Comparison of ENCODE assay signal across 11 cellular contexts in the genomic region with DNA sequence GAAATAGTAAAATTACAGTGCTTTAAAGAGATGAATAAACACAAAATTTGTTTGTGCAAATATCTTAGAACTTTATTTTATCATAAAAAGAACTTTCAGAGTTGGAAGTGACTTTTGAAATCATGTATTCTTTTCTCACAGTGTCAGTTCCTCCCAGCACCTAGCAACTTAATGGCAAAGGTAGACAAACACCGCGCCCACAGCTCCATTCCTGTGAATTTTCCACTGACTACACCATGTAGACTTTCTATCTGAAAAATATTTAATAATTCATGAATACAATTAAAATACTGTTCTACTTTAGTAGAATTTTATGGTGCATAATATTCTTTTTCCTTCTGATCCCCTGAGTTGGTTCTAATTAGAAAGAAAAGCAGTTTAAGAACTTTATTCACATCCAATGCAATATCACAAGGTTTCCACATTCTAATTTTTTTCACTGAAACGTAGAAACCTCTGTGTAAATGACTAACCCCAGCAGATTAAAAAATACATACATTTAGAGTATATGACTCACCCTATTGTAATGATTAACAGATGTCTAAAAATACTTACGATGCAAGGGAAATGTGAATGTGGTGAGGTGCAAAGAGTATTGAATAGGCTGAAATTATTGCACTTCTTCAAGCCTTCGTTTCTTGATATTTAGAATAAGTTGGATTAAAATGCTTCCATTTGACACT.
DNase-seq lines count a peak whose midpoint lies in the region; ATAC-seq and TF ChIP-seq lines count a peak whose summit lies in the region.
"Had no signal": no experiment of that assay in that cellular context is flagged by ENCODE, and none has a peak within 500 bp of the region (broad histone marks: within the 10 kb centered on the region; RNA-seq: fewer than 3 reads in every experiment).

No MANE protein-coding gene starts in this region.

- peak overlapping the region; percentile 82 for H4K5ac ChIP-seq in IMR-90 (ENCODE audit: low read depth, low read length)

- no peak overlapping the region for H2AK9ac ChIP-seq in IMR-90 (replicated peaks; ENCODE audit: low read depth, low read length, poor library complexity)

- peak overlapping the region; percentile 82 for H3K4me2 ChIP-seq in IMR-90 (ENCODE audit: low read depth, low read length)
- no peak overlapping the region for H3K4me2 ChIP-seq in mesenchymal stem cell (ENCODE audit: low read length, poor library complexity, severe bottlenecking)

- intact Hi-C loops in IMR-90 (cut with micrococcal nuclease): no loop called here

- no peaks in the 10 kb centered on the region for H3K4me1 Mint-ChIP-seq in stimulated activated naive CD8-positive, alpha-beta T cell treated with anti-CD3 and anti-CD28 coated beads, Interleukin-15, amount 100 ng/mL, for 72 hours
- H3K4me1 Mint-ChIP-seq: activated B cell treated with CpG ODN at 0.5 μM for 24 hours had no signal

- POLR2A ChIA-PET in IMR-90 (lab: Charles Lee; ENCODE audit: unreplicated experiment): no interaction called here

- in situ Hi-C loops in IMR-90 (cut with MboI; ENCODE audit: low sequenced_read_pairs): no loop called here

- no CpG with 5 or more reads among the region's 5 CpGs for WGBS in IMR-90 (ENCODE audit: extremely low coverage in 2 of 2, insufficient read length in 1 of 2), 2 experiments
- 0% methylated on average over 1 of the region's 5 CpGs for WGBS in mesenchymal stem cell

- H3K23ac ChIP-seq in IMR-90 (ENCODE audit: low read depth, low read length): peak overlapping the region; percentile 95
- H3K23ac ChIP-seq in mesenchymal stem cell (ENCODE audit: low read length in 2 of 2): no peak overlapping the region

- H3K4ac ChIP-seq in IMR-90 (ENCODE audit: low read depth, low read length): peak overlapping the region; percentile 98
- no peak overlapping the region for H3K4ac ChIP-seq in mesenchymal stem cell (ENCODE audit: low read depth in 1 of 2, low read length in 2 of 2)

- CTCF ChIA-PET in IMR-90 (lab: Yijun Ruan, JAX): no interaction called here

- H3K9me3 ChIP-seq in IMR-90 (ENCODE audit: control insufficient read depth, insufficient read depth, low read length) (no peaks in the 10 kb centered on the region), mesenchymal stem cell (ENCODE audit: control insufficient read depth, low read length) (no peaks in the 10 kb centered on the region)

- peak overlapping the region; percentile 99 for H2BK5ac ChIP-seq in IMR-90 (ENCODE audit: low read depth, low read length, poor library complexity, severe bottlenecking)
- no peak overlapping the region for H2BK5ac ChIP-seq in mesenchymal stem cell (ENCODE audit: low read depth, low read length, poor library complexity, severe bottlenecking)

- no peaks in the 10 kb centered on the region for H3K27me3 Mint-ChIP-seq in stimulated activated naive CD8-positive, alpha-beta T cell treated with anti-CD3 and anti-CD28 coated beads, Interleukin-15, amount 100 ng/mL, for 72 hours
- H3K27me3 Mint-ChIP-seq: activated B cell treated with CpG ODN at 0.5 μM for 24 hours had no signal

- ATAC-seq in GM19023 (IDR thresholded peaks at IDR 0.05; ENCODE audit: unreplicated experiment) (peak; percentile 73), HG02759 (IDR thresholded peaks at IDR 0.05; ENCODE audit: unreplicated experiment) (peak; percentile 82), IMR-90 (ENCODE audit: low read depth) (peak; percentile 44; the same call in 1 of the 2 replicates)
- no peak for ATAC-seq in stimulated activated naive CD8-positive, alpha-beta T cell treated with anti-CD3 and anti-CD28 coated beads, Interleukin-15, amount 100 ng/mL, for 72 hours

- H3K9me3 Mint-ChIP-seq in stimulated activated naive CD8-positive, alpha-beta T cell treated with anti-CD3 and anti-CD28 coated beads, Interleukin-15, amount 100 ng/mL, for 72 hours: no peaks in the 10 kb centered on the region
- H3K9me3 Mint-ChIP-seq: activated B cell treated with CpG ODN at 0.5 μM for 24 hours had no signal

- H2BK20ac ChIP-seq in IMR-90 (ENCODE audit: low read depth, low read length): peak overlapping the region; percentile 99

- peak overlapping the region; percentile 86 for H3K14ac ChIP-seq in IMR-90 (replicated peaks; ENCODE audit: low read depth, low read length)
- H3K14ac ChIP-seq in mesenchymal stem cell (ENCODE audit: low read length in 2 of 2): no peak overlapping the region

- no peak overlapping the region for H3K4me3 Mint-ChIP-seq in stimulated activated naive CD8-positive, alpha-beta T cell treated with anti-CD3 and anti-CD28 coated beads, Interleukin-15, amount 100 ng/mL, for 72 hours
- H3K4me3 Mint-ChIP-seq: activated B cell treated with CpG ODN at 0.5 μM for 24 hours had no signal

- BruUV-seq in IMR-90 (replicated peaks; lab: Mats Ljungman, UMichigan): no TSS peak

- H2BK120ac ChIP-seq in IMR-90 (ENCODE audit: low read depth, low read length) (peak overlapping the region; percentile 99), mesenchymal stem cell (ENCODE audit: low read depth, low read length) (no peak overlapping the region)

- no peak overlapping the region for H3K27ac Mint-ChIP-seq in stimulated activated naive CD8-positive, alpha-beta T cell treated with anti-CD3 and anti-CD28 coated beads, Interleukin-15, amount 100 ng/mL, for 72 hours
- H3K27ac Mint-ChIP-seq: activated B cell treated with CpG ODN at 0.5 μM for 24 hours had no signal

- H3K4me1 ChIP-seq in IMR-90 (ENCODE audit: control insufficient read depth, insufficient read depth, low read length): peaks cover 6% of the 10 kb centered on the region
- no peaks in the 10 kb centered on the region for H3K4me1 ChIP-seq in mesenchymal stem cell (ENCODE audit: control insufficient read depth, insufficient read depth, low read depth, low read length)

- no peak overlapping the region for H2AFZ ChIP-seq in IMR-90 (replicated peaks; ENCODE audit: low read length, poor library complexity)
- no peak overlapping the region for H2AFZ ChIP-seq in mesenchymal stem cell (ENCODE audit: low read depth, low read length)

- H3K36me3 ChIP-seq in IMR-90 (ENCODE audit: control insufficient read depth, insufficient read depth, low read length) (no peaks in the 10 kb centered on the region), mesenchymal stem cell (ENCODE audit: control insufficient read depth in 1 of 2, insufficient read depth in 2 of 2, low read depth in 1 of 2, low read length in 2 of 2) (no peaks in the 10 kb centered on the region)

- H3K79me1 ChIP-seq in IMR-90 (ENCODE audit: low read depth in 1 of 2, low read length in 2 of 2): no peaks in the 10 kb centered on the region
- no peaks in the 10 kb centered on the region for H3K79me1 ChIP-seq in mesenchymal stem cell (replicated peaks; ENCODE audit: low read length, poor library complexity, severe bottlenecking)

- no peak for TF ChIP-seq RAD21 in IMR-90 (IDR thresholded peaks at IDR 0.05; ENCODE audit: low read length)

- H3K56ac ChIP-seq in IMR-90 (ENCODE audit: extremely low read depth, insufficient read depth, low read length): peak overlapping the region; percentile 95; the same call in 1 of the 2 replicates

- DNase-seq in IMR-90 (peak; percentile 80), mesenchymal stem cell (peak; percentile 50), activated gamma-delta T cell treated with Interleukin-2 at 50 U/mL for 16 hours (no peak), NCI-H526 treated with DMSO at 0.1 percent for 48 hours (lab: John Stamatoyannopoulos, UW) (no peak)
- no peak for DNase-seq in stimulated activated naive CD8-positive, alpha-beta T cell treated with anti-CD3 and anti-CD28 coated beads, Interleukin-15, amount 100 ng/mL, for 72 hours
- DNase-seq in activated naive CD4-positive, alpha-beta T cell treated with anti-CD3 and anti-CD28 coated beads, Interleukin-2, amount 50 U/mL, for 16 hours: no peak
- DNase-seq: activated B cell treated with CpG ODN at 0.5 μM for 24 hours, dermis blood vessel endothelial cell, mesendoderm had no signal

- H3K18ac ChIP-seq in IMR-90 (ENCODE audit: low read depth, low read length) (peak overlapping the region; percentile 98), mesenchymal stem cell (ENCODE audit: low read depth in 1 of 2, low read length in 2 of 2) (no peak overlapping the region)

- peak overlapping the region; percentile 70 to 94 for H4K8ac ChIP-seq in IMR-90 (ENCODE audit: low read depth in 2 of 2, low read length in 2 of 2)
- no peak overlapping the region for H4K8ac ChIP-seq in mesenchymal stem cell (ENCODE audit: low read length)

- H3K9me1 ChIP-seq in IMR-90 (ENCODE audit: insufficient read depth, low read length): no peaks in the 10 kb centered on the region

- TF ChIP-seq POLR2A in IMR-90 (IDR thresholded peaks at IDR 0.05; ENCODE audit: low read depth, low read length): no peak

- H2BK15ac ChIP-seq in IMR-90 (ENCODE audit: low read depth, low read length) (peak overlapping the region; percentile 85; the same call in 1 of the 3 replicates), mesenchymal stem cell (ENCODE audit: low read depth, poor library complexity, severe bottlenecking) (no peak overlapping the region)

- dilution Hi-C loops in IMR-90 (cut with HindIII; ENCODE audit: low sequenced_read_pairs, unreplicated experiment): no loop called here

- H2AK5ac ChIP-seq in IMR-90 (ENCODE audit: low read depth, low read length): peak overlapping the region; percentile 97
- H2AK5ac ChIP-seq in mesenchymal stem cell (ENCODE audit: low read length, severe bottlenecking): no peak overlapping the region

- H3K4me3 ChIP-seq in IMR-90 (ENCODE audit: insufficient read depth, low read depth, low read length): peak overlapping the region; percentile 22; the same call in 1 of the 2 replicates
- H3K4me3 ChIP-seq in mesenchymal stem cell (ENCODE audit: insufficient read depth in 1 of 2, low read depth in 1 of 2, low read length in 2 of 2): no peak overlapping the region

- H3K27ac ChIP-seq in IMR-90 (ENCODE audit: insufficient read depth, low read length) (peak overlapping the region; percentile 96), mesenchymal stem cell (ENCODE audit: low read length, poor library complexity, severe bottlenecking) (no peak overlapping the region)

- H3K9ac ChIP-seq in IMR-90 (ENCODE audit: low read depth, low read length): peak overlapping the region; percentile 67; the same call in 1 of the 2 replicates
- no peak overlapping the region for H3K9ac ChIP-seq in mesenchymal stem cell (ENCODE audit: low read length)

- H3K27me3 ChIP-seq in IMR-90 (ENCODE audit: control insufficient read depth, insufficient read depth, low read length) (no peaks in the 10 kb centered on the region), mesenchymal stem cell (ENCODE audit: control insufficient read depth in 1 of 2, insufficient read depth in 1 of 2, low read length in 2 of 2) (no peaks in the 10 kb centered on the region)

- H4K91ac ChIP-seq in IMR-90 (ENCODE audit: insufficient read depth, low read depth, low read length) (peak overlapping the region; percentile 97), mesenchymal stem cell (ENCODE audit: low read length) (no peak overlapping the region)

- H2BK12ac ChIP-seq in mesenchymal stem cell (ENCODE audit: low read length in 2 of 2): no peak overlapping the region

- no peak for TF ChIP-seq CTCF in IMR-90 (conservative IDR thresholded peaks at IDR 0.05; ENCODE audit: low read depth, low read length)

- H4K20me1 ChIP-seq in IMR-90 (ENCODE audit: insufficient read depth, low read length): no peaks in the 10 kb centered on the region

TF ChIP-seq in IMR-90, 13 proteins besides CTCF, POLR2A, EP300 and RAD21 (continues in another document):
- TF ChIP-seq NFE2L2 (IDR thresholded peaks at IDR 0.05; ENCODE audit: low read depth, low read length): no peak
- no peak for TF ChIP-seq CHD1 (IDR thresholded peaks at IDR 0.05; ENCODE audit: low read depth, low read length)
- no peak for TF ChIP-seq BHLHE40 (IDR thresholded peaks at IDR 0.05; ENCODE audit: low read depth, low read length)

Comparison
In these comparisons a context has a peak if more than half of its experiments do, and no peak if none do; other contexts are left out.
1. DNase-seq: peak in IMR-90 (single experiment) and mesenchymal stem cell (single experiment); none in stimulated activated naive CD8-positive, alpha-beta T cell treated with anti-CD3 and anti-CD28 coated beads, Interleukin-15, amount 100 ng/mL, for 72 hours (0 of 2), activated gamma-delta T cell treated with Interleukin-2 at 50 U/mL for 16 hours (single experiment), NCI-H526 treated with DMSO at 0.1 percent for 48 hours (single experiment) and activated naive CD4-positive, alpha-beta T cell treated with anti-CD3 and anti-CD28 coated beads, Interleukin-2, amount 50 U/mL, for 16 hours (single experiment).